ENCODE assay signal across 16 cellular contexts in genomic region chr3:61439116-61439459, GRCh38.
"Had no signal": no experiment of that assay in that cellular context is flagged by ENCODE, and none has a peak within 500 bp of the region (broad histone marks: within the 10 kb centered on the region; RNA-seq: fewer than 3 reads in every experiment).

No MANE protein-coding gene starts in this region.

- H3K9me3 Mint-ChIP-seq: activated T-helper 17 cell treated with anti-CD3 and anti-CD28 coated beads, Interleukin-2, amount 50 U/mL, for 72 hours; stimulated activated effector memory CD8-positive, alpha-beta T cell treated with anti-CD3 and anti-CD28 coated beads, Interleukin-12 subunit alpha, Interleukin-12 subunit beta, amount 100 ng/mL, for 72 hours had no signal

- H3K4me1 Mint-ChIP-seq: activated T-helper 17 cell treated with anti-CD3 and anti-CD28 coated beads, Interleukin-2, amount 50 U/mL, for 72 hours; stimulated activated effector memory CD8-positive, alpha-beta T cell treated with anti-CD3 and anti-CD28 coated beads, Interleukin-12 subunit alpha, Interleukin-12 subunit beta, amount 100 ng/mL, for 72 hours had no signal

- H3K4me3 ChIP-seq: adrenal gland, colonic mucosa, heart left ventricle, left lung, smooth muscle cell, tibial artery, uterus had no signal

- DNase-seq: activated CD4-positive, alpha-beta T cell treated with anti-CD3 and anti-CD28 coated beads for 48 hours; activated naive CD4-positive, alpha-beta T cell treated with anti-CD3 and anti-CD28 coated beads, Interleukin-2, amount 50 U/mL, for 16 hours; adrenal gland; caudate nucleus; colonic mucosa; effector CD4-positive, alpha-beta T cell; foreskin melanocyte; heart left ventricle; islet precursor cell; left lung; tibial artery; uterus had no signal

- ATAC-seq: activated T-helper 17 cell treated with anti-CD3 and anti-CD28 coated beads, Interleukin-2, amount 50 U/mL, for 72 hours; heart left ventricle; left lung; stimulated activated effector memory CD8-positive, alpha-beta T cell treated with anti-CD3 and anti-CD28 coated beads, Interleukin-12 subunit alpha, Interleukin-12 subunit beta, amount 100 ng/mL, for 72 hours had no signal

- H3K27ac Mint-ChIP-seq: activated T-helper 17 cell treated with anti-CD3 and anti-CD28 coated beads, Interleukin-2, amount 50 U/mL, for 72 hours; stimulated activated effector memory CD8-positive, alpha-beta T cell treated with anti-CD3 and anti-CD28 coated beads, Interleukin-12 subunit alpha, Interleukin-12 subunit beta, amount 100 ng/mL, for 72 hours had no signal

- H3K9me3 ChIP-seq: adrenal gland, colonic mucosa, heart left ventricle, left lung, tibial artery had no signal

- H3K27me3 ChIP-seq: adrenal gland, colonic mucosa, heart left ventricle, left lung, tibial artery, uterus had no signal

- H3K4me1 ChIP-seq: adrenal gland, colonic mucosa, left lung, tibial artery, uterus had no signal

- H3K4me3 Mint-ChIP-seq: activated T-helper 17 cell treated with anti-CD3 and anti-CD28 coated beads, Interleukin-2, amount 50 U/mL, for 72 hours; stimulated activated effector memory CD8-positive, alpha-beta T cell treated with anti-CD3 and anti-CD28 coated beads, Interleukin-12 subunit alpha, Interleukin-12 subunit beta, amount 100 ng/mL, for 72 hours had no signal

- H3K36me3 Mint-ChIP-seq: stimulated activated effector memory CD8-positive, alpha-beta T cell treated with anti-CD3 and anti-CD28 coated beads, Interleukin-12 subunit alpha, Interleukin-12 subunit beta, amount 100 ng/mL, for 72 hours had no signal

- H3K27me3 Mint-ChIP-seq: activated T-helper 17 cell treated with anti-CD3 and anti-CD28 coated beads, Interleukin-2, amount 50 U/mL, for 72 hours had no signal

- H3K36me3 ChIP-seq: adrenal gland, colonic mucosa, heart left ventricle, left lung, tibial artery, uterus had no signal

- H3K27ac ChIP-seq: adrenal gland, colonic mucosa, heart left ventricle, left lung, parathyroid adenoma, tibial artery, uterus had no signal
